Comparison of ENCODE assay signal across 1 cellular context in genomic region chr16:66007717-66008116, GRCh38.
TF ChIP-seq lines count a peak whose summit lies in the region.

No MANE protein-coding gene starts in this region.

TF ChIP-seq in GM23338, 12 proteins besides CTCF, POLR2A, EP300 and RAD21 (continued from another document):
- TF ChIP-seq ZNF462 (CRISPR knock-in tag; IDR thresholded peaks at IDR 0.05) = no peak
- TF ChIP-seq ETS1 (IDR thresholded peaks at IDR 0.05) = no peak
- TF ChIP-seq NANOG (IDR thresholded peaks at IDR 0.05; ENCODE audit: borderline replicate concordance) = no peak
- no peak for TF ChIP-seq CREB1 (CRISPR knock-in tag; IDR thresholded peaks at IDR 0.05; ENCODE audit: low read depth)
- TF ChIP-seq REST (IDR thresholded peaks at IDR 0.05; ENCODE audit: unreplicated experiment) = no peak
